Comparison of ENCODE assay signal across 9 cellular contexts in genomic region chr18:77086656-77087390, GRCh38. TPM values are rescaled to one million over a fixed set of nuclear protein-coding genes. Genes with fewer than 3 reads are reported as not detected.
DNase-seq lines count a peak whose midpoint lies in the region; TF ChIP-seq lines count a peak whose summit lies in the region.
"Had no signal": no experiment of that assay in that cellular context is flagged by ENCODE, and none has a peak within 500 bp of the region (broad histone marks: within the 10 kb centered on the region; RNA-seq: fewer than 3 reads in every experiment).

No MANE protein-coding gene starts in this region.

- no peaks in the 10 kb centered on the region for H3K79me2 ChIP-seq in ACC112 (ENCODE audit: control insufficient read depth, insufficient read depth, low read length, unreplicated experiment)

- peak overlapping the region; percentile 50 for H3K27ac ChIP-seq in ACC112 (ENCODE audit: low read depth, low read length)

- H3K36me3 Mint-ChIP-seq in glutamatergic neuron (ENCODE audit: unreplicated experiment) (no peaks in the 10 kb centered on the region), nephron (ENCODE audit: low read depth) (no peaks in the 10 kb centered on the region)

- H3K9me3 Mint-ChIP-seq in glutamatergic neuron (ENCODE audit: unreplicated experiment): peaks cover 17% of the 10 kb centered on the region
- H3K9me3 Mint-ChIP-seq in nephron: peaks cover 9% of the 10 kb centered on the region
- H3K9me3 Mint-ChIP-seq: T-helper 1 cell treated with Interleukin-12 subunit alpha and Interleukin-12 subunit beta and Interleukin-4 antibody, amounts not matched to agents 30 μg/mL and 1 μg/mL, for 36 hours had no signal

- peak overlapping the region; percentile 76 for H3K27ac Mint-ChIP-seq in glutamatergic neuron (ENCODE audit: unreplicated experiment)
- peak overlapping the region; percentile 13 to 67 (median 59) for H3K27ac Mint-ChIP-seq in nephron

- DNase-seq in glutamatergic neuron: peak; percentile 59
- no peak for DNase-seq in NCI-H345 (lab: John Stamatoyannopoulos, UW)
- DNase-seq in retina: no peak
- no peak for DNase-seq in T1000 (lab: John Stamatoyannopoulos, UW)
- DNase-seq in putamen (ENCODE audit: low spot score): no peak

- TF ChIP-seq CTCF in WI38 (IDR thresholded peaks at IDR 0.05; ENCODE audit: low read depth, low read length) (no peak), glutamatergic neuron (IDR thresholded peaks at IDR 0.05; ENCODE audit: partially characterized antibody, unreplicated experiment) (no peak), nephron (IDR thresholded peaks at IDR 0.05; ENCODE audit: unreplicated experiment in 3 of 3) (no peak)

- peaks cover 11% of the 10 kb centered on the region for H3K27me3 Mint-ChIP-seq in glutamatergic neuron (ENCODE audit: unreplicated experiment)
- peaks cover 19% of the 10 kb centered on the region for H3K27me3 Mint-ChIP-seq in nephron (ENCODE audit: low read depth)

- H3K4me1 Mint-ChIP-seq in glutamatergic neuron (ENCODE audit: low read depth, unreplicated experiment) (peaks cover 51% of the 10 kb centered on the region), nephron (peaks cover 57% of the 10 kb centered on the region)

- H3K4me3 ChIP-seq in ACC112 (ENCODE audit: low read depth, low read length) (peak overlapping the region; percentile 70), WI38 (ENCODE audit: low read depth, low read length) (peak overlapping the region; percentile 23; the same call in 1 of the 2 replicates)

- H3K4me3 Mint-ChIP-seq in glutamatergic neuron (ENCODE audit: unreplicated experiment) (peak overlapping the region; percentile 67), nephron (peak overlapping the region; percentile 77 to 84 (median 82))
- H3K4me3 Mint-ChIP-seq: T-helper 1 cell treated with Interleukin-12 subunit alpha and Interleukin-12 subunit beta and Interleukin-4 antibody, amounts not matched to agents 30 μg/mL and 1 μg/mL, for 36 hours had no signal

- H2AFZ ChIP-seq in ACC112 (ENCODE audit: low read length, unreplicated experiment): peak overlapping the region; percentile 68

- no peaks in the 10 kb centered on the region for H3K27me3 ChIP-seq in ACC112 (ENCODE audit: insufficient read depth, low read length)

- peaks cover 37% of the 10 kb centered on the region for H3K4me1 ChIP-seq in ACC112 (ENCODE audit: control insufficient read depth, insufficient read depth, low read length, unreplicated experiment)

- no peaks in the 10 kb centered on the region for H3K36me3 ChIP-seq in ACC112 (ENCODE audit: insufficient read depth, low read length)

RNA-seq across cellular contexts. Expression of gene MBP, which starts 45.8 kb away (rescaled TPM):
- total RNA-seq in glutamatergic neuron (ENCODE audit: unreplicated experiment): 82.6 TPM
